1 cellular context compared by ENCODE assay signal in genomic region chr14:89576132-89576923, GRCh38.
TF ChIP-seq lines count a peak whose summit lies in the region.

No MANE protein-coding gene starts in this region.

TF ChIP-seq in HEK293, 187 proteins besides CTCF, POLR2A, EP300 and RAD21 (continued from another document):
- TF ChIP-seq PATZ1 (tag by site-specific recombination; IDR thresholded peaks at IDR 0.05): no peak
- no peak for TF ChIP-seq BCL11A (tag by site-specific recombination; IDR thresholded peaks at IDR 0.05; ENCODE audit: low read depth)
- peak; percentile 35; the same call in 1 of the 2 replicates for TF ChIP-seq KLF1 (tag by site-specific recombination; IDR thresholded peaks at IDR 0.05)
- TF ChIP-seq ZNF48 (tag by site-specific recombination; IDR thresholded peaks at IDR 0.05): no peak
- no peak for TF ChIP-seq ZNF561 (tag by site-specific recombination; IDR thresholded peaks at IDR 0.05; ENCODE audit: borderline replicate concordance)
- TF ChIP-seq ZNF221 (tag by site-specific recombination; IDR thresholded peaks at IDR 0.05; ENCODE audit: borderline replicate concordance): no peak
- no peak for TF ChIP-seq ZNF37A (tag by site-specific recombination; IDR thresholded peaks at IDR 0.05)
- TF ChIP-seq OVOL3 (tag by site-specific recombination; IDR thresholded peaks at IDR 0.05): no peak
- no peak for TF ChIP-seq ZNF518A (tag by site-specific recombination; conservative IDR thresholded peaks at IDR 0.05; ENCODE audit: low read depth)
- TF ChIP-seq MZF1 (tag by site-specific recombination; IDR thresholded peaks at IDR 0.05; ENCODE audit: borderline replicate concordance): peak; percentile 97
- TF ChIP-seq FEZF1 (tag by site-specific recombination; IDR thresholded peaks at IDR 0.05): 0 out of 2 replicates have a peak, but pooled peaks have one; percentile 7
- TF ChIP-seq ZNF610 (tag by site-specific recombination; IDR thresholded peaks at IDR 0.05; ENCODE audit: borderline replicate concordance): no peak
- TF ChIP-seq ZNF211 (tag by site-specific recombination; IDR thresholded peaks at IDR 0.05; ENCODE audit: low read depth): no peak
- no peak for TF ChIP-seq ZNF133 (tag by site-specific recombination; IDR thresholded peaks at IDR 0.05)
- TF ChIP-seq ZBTB21 (tag by site-specific recombination; IDR thresholded peaks at IDR 0.05): no peak
- TF ChIP-seq ZBTB17 (tag by site-specific recombination; IDR thresholded peaks at IDR 0.05): 0 out of 2 replicates have a peak, but pooled peaks have one; percentile 27
- TF ChIP-seq GLIS1 (tag by site-specific recombination; IDR thresholded peaks at IDR 0.05): no peak
- no peak for TF ChIP-seq ZNF202 (tag by site-specific recombination; IDR thresholded peaks at IDR 0.05; ENCODE audit: borderline replicate concordance)
- no peak for TF ChIP-seq ZNF626 (tag by site-specific recombination; IDR thresholded peaks at IDR 0.05)
- TF ChIP-seq ZFP41 (tag by site-specific recombination; IDR thresholded peaks at IDR 0.05; ENCODE audit: borderline replicate concordance): no peak
- no peak for TF ChIP-seq ZNF239 (tag by site-specific recombination; IDR thresholded peaks at IDR 0.05)
- no peak for TF ChIP-seq ZBTB44 (tag by site-specific recombination; IDR thresholded peaks at IDR 0.05)
- no peak for TF ChIP-seq ZNF223 (tag by site-specific recombination; IDR thresholded peaks at IDR 0.05)
- no peak for TF ChIP-seq ZNF514 (tag by site-specific recombination; IDR thresholded peaks at IDR 0.05)
- no peak for TF ChIP-seq SETDB1 (IDR thresholded peaks at IDR 0.05; ENCODE audit: insufficient read length, low read length)
- TF ChIP-seq ZSCAN4 (tag by site-specific recombination; IDR thresholded peaks at IDR 0.05): no peak
TF ChIP-seq in HEK293: peak in this region for 19.
